8 cellular contexts compared by ENCODE assay signal in the genomic region with DNA sequence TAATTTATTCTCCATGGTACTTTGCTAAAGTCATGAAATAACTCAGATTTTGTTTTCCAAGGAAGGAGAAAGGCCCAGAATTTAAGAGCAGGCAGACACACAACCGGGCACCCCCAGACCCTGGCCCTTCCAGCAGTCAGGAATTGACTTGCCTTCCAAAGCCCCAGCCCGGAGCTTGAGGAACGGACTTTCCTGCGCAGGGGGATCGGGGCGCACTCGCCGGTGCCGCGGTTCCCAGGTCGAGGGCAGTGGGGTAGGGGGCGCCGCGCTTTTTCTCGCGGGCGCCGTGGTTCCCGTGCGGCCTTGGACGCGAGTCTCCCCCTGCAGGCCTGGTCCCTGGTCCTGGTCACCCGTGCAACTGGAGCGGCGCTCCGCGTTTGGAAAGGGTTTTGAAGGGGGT.
DNase-seq lines count a peak whose midpoint lies in the region; ATAC-seq and TF ChIP-seq lines count a peak whose summit lies in the region.

No MANE protein-coding gene starts in this region.

- H3K9me3 ChIP-seq in muscle layer of colon (ENCODE audit: low read length): no peaks in the 10 kb centered on the region

- no peak for ATAC-seq in HG03196 (IDR thresholded peaks at IDR 0.05; ENCODE audit: unreplicated experiment)

- peak overlapping the region; percentile 29 for H3K9ac ChIP-seq in muscle layer of colon (ENCODE audit: low read length)

- H3K36me3 ChIP-seq in muscle layer of colon (ENCODE audit: insufficient read depth, low read length): no peaks in the 10 kb centered on the region

- peak; percentile 50 for TF ChIP-seq CTCF in GM10266 (IDR thresholded peaks at IDR 0.05; ENCODE audit: control insufficient read depth, insufficient read depth, low read depth, missing control alignments)

- H3K27me3 ChIP-seq in muscle layer of colon (ENCODE audit: control insufficient read depth in 1 of 2, insufficient read depth in 2 of 2, low read length in 2 of 2): no peaks in the 10 kb centered on the region

- peak overlapping the region; percentile 75 for H3K4me3 Mint-ChIP-seq in dendritic cell treated with granulocyte-macrophage colony-stimulating factor and Interleukin-4, amounts not matched to agents 40 ng/mL and 50 ng/mL, for 4 days

- DNase-seq in GM10266 (ENCODE audit: extremely low spot score): no peak
- peak; percentile 42 for DNase-seq in NCI-H69 (lab: John Stamatoyannopoulos, UW)
- no peak for DNase-seq in NCI-H1105 (lab: John Stamatoyannopoulos, UW)
- no peak for DNase-seq in cerebellar nuclear complex (lab: John Stamatoyannopoulos, UW)
- no peak for DNase-seq in NCI-H187 treated with DMSO at 0.1 percent for 48 hours (lab: John Stamatoyannopoulos, UW)

- H3K4me1 ChIP-seq in muscle layer of colon (ENCODE audit: insufficient read depth, low read length): peaks cover 18% of the 10 kb centered on the region

- peak overlapping the region; percentile 92 for H3K27ac Mint-ChIP-seq in dendritic cell treated with granulocyte-macrophage colony-stimulating factor and Interleukin-4, amounts not matched to agents 40 ng/mL and 50 ng/mL, for 4 days

- H3K27ac ChIP-seq in muscle layer of colon (ENCODE audit: low read depth, low read length): peak overlapping the region; percentile 65

- peak overlapping the region; percentile 47 to 74 for H3K4me3 ChIP-seq in muscle layer of colon (ENCODE audit: low read depth in 1 of 2, low read length in 2 of 2)

- H3K4me1 Mint-ChIP-seq in dendritic cell treated with granulocyte-macrophage colony-stimulating factor and Interleukin-4, amounts not matched to agents 40 ng/mL and 50 ng/mL, for 4 days (ENCODE audit: low read depth): peaks cover 44% of the 10 kb centered on the region

- intact Hi-C loops in dendritic cell treated with granulocyte-macrophage colony-stimulating factor and Interleukin-4, amounts not matched to agents 40 ng/mL and 50 ng/mL, for 4 days (cut with micrococcal nuclease): loop anchor here (5.0 to 10.0 kb wide), 3 partner anchors 311 to 1616 kb away; a partner anchor contains a TSS

- peaks cover 25% of the 10 kb centered on the region for H3K36me3 Mint-ChIP-seq in dendritic cell treated with granulocyte-macrophage colony-stimulating factor and Interleukin-4, amounts not matched to agents 40 ng/mL and 50 ng/mL, for 4 days (ENCODE audit: low read depth)

- H3K27me3 Mint-ChIP-seq in dendritic cell treated with granulocyte-macrophage colony-stimulating factor and Interleukin-4, amounts not matched to agents 40 ng/mL and 50 ng/mL, for 4 days: no peaks in the 10 kb centered on the region

- H3K9me3 Mint-ChIP-seq in dendritic cell treated with granulocyte-macrophage colony-stimulating factor and Interleukin-4, amounts not matched to agents 40 ng/mL and 50 ng/mL, for 4 days: no peaks in the 10 kb centered on the region
